1 cellular context compared by ENCODE assay signal in genomic region chr2:231037202-231037730, GRCh38.
TF ChIP-seq lines count a peak whose summit lies in the region.

TSS of gene C2orf72 (plus strand) at chr2:231037523. CDS start at chr2:231037566, 43 bp downstream.

TF ChIP-seq in IMR-90, 13 proteins besides CTCF, POLR2A, EP300 and RAD21:
- TF ChIP-seq CHD1 (IDR thresholded peaks at IDR 0.05; ENCODE audit: low read depth, low read length): no peak
- no peak for TF ChIP-seq USF2 (IDR thresholded peaks at IDR 0.05; ENCODE audit: low read depth, low read length)
- no peak for TF ChIP-seq RCOR1 (IDR thresholded peaks at IDR 0.05; ENCODE audit: insufficient replicate concordance, low read length)
- no peak for TF ChIP-seq RFX5 (IDR thresholded peaks at IDR 0.05; ENCODE audit: low read depth, low read length)
- no peak for TF ChIP-seq MXI1 (IDR thresholded peaks at IDR 0.05; ENCODE audit: borderline replicate concordance, low read depth, low read length)
- TF ChIP-seq FOS (IDR thresholded peaks at IDR 0.05; ENCODE audit: low read depth, low read length): no peak
- TF ChIP-seq SMC3 (IDR thresholded peaks at IDR 0.05; ENCODE audit: low read depth, low read length): no peak
- no peak for TF ChIP-seq MAFK (IDR thresholded peaks at IDR 0.05; ENCODE audit: low read depth, low read length)
